28 cellular contexts compared by ENCODE assay signal in genomic region chr20:46284028-46284427, GRCh38. TPM values are rescaled to one million over a fixed set of nuclear protein-coding genes. Genes with fewer than 3 reads are reported as not detected.
"Had no signal": no experiment of that assay in that cellular context is flagged by ENCODE, and none has a peak within 500 bp of the region (broad histone marks: within the 10 kb centered on the region; RNA-seq: fewer than 3 reads in every experiment).

No MANE protein-coding gene starts in this region.

- H3K9me3 ChIP-seq: esophagus squamous epithelium, gastrocnemius medialis, heart right ventricle, left lung, lower lobe of right lung, mucosa of descending colon had no signal

- H3K4me1 Mint-ChIP-seq: mesothelial cell of epicardium had no signal

- H3K4me3 Mint-ChIP-seq: mesothelial cell of epicardium had no signal

- H3K27ac Mint-ChIP-seq: mesothelial cell of epicardium had no signal

- FAIRE-seq: colon, endometrium, islet of Langerhans had no signal

- DNase-seq: dermis blood vessel endothelial cell; dorsolateral prefrontal cortex; effector CD4-positive, alpha-beta T cell; effector memory CD4-positive, alpha-beta T cell; erythroblast; esophagus squamous epithelium; foreskin fibroblast; foreskin melanocyte; gastrocnemius medialis; glutamatergic neuron; heart right ventricle; hippocampal formation; left cardiac atrium; left lung; left ventricle myocardium superior; lower lobe of right lung; mesenchymal stem cell; mucosa of descending colon had no signal

- H3K27ac ChIP-seq: coronary artery, dorsolateral prefrontal cortex, epithelial cell of prostate, esophagus squamous epithelium, gastrocnemius medialis, heart right ventricle, left lung, lower lobe of right lung had no signal

- ATAC-seq: esophagus mucosa, gastrocnemius medialis, heart right ventricle, left lung, left ventricle myocardium superior, lower lobe of right lung, mucosa of descending colon had no signal

- H3K4me1 ChIP-seq: esophagus squamous epithelium, gastrocnemius medialis, heart right ventricle, left lung, lower lobe of right lung had no signal

- H3K36me3 Mint-ChIP-seq: mesothelial cell of epicardium had no signal

- H3K4me3 ChIP-seq: coronary artery, dorsolateral prefrontal cortex, esophagus squamous epithelium, gastrocnemius medialis, heart right ventricle, left lung, lower lobe of right lung, mucosa of descending colon had no signal

- H3K36me3 ChIP-seq: esophagus squamous epithelium, gastrocnemius medialis, heart right ventricle, left lung, lower lobe of right lung had no signal

RNA-seq across cellular contexts. Expression of gene CDH22, which starts 24.3 kb away (rescaled TPM):
- total RNA-seq: dermis blood vessel endothelial cell, kidney epithelial cell, myocyte had no signal
- polyA plus RNA-seq: keratinocyte had no signal
